ENCODE assay signal across 2 cellular contexts in genomic region chr22:39530692-39531331, GRCh38.
TF ChIP-seq lines count a peak whose summit lies in the region.

No MANE protein-coding gene starts in this region.

TF ChIP-seq in A549, 52 proteins besides CTCF, POLR2A, EP300 and RAD21:
- no peak for TF ChIP-seq FOSB (CRISPR knock-in tag; IDR thresholded peaks at IDR 0.05)
- TF ChIP-seq MYC (IDR thresholded peaks at IDR 0.05; ENCODE audit: borderline replicate concordance, low read length), result no peak
- no peak for TF ChIP-seq RCOR1 (IDR thresholded peaks at IDR 0.05; ENCODE audit: low read depth, low read length)
- TF ChIP-seq NR3C1 (IDR thresholded peaks at IDR 0.05), result no peak
- no peak for TF ChIP-seq TFCP2L1 (CRISPR knock-in tag; IDR thresholded peaks at IDR 0.05)
- TF ChIP-seq KDM1A (IDR thresholded peaks at IDR 0.05; ENCODE audit: low read depth), result no peak
- TF ChIP-seq BHLHE40 (IDR thresholded peaks at IDR 0.05; ENCODE audit: low read depth, low read length), result no peak
- TF ChIP-seq HOXA7 (CRISPR knock-in tag; IDR thresholded peaks at IDR 0.05), result no peak
- no peak for TF ChIP-seq CBX8 (IDR thresholded peaks at IDR 0.05)
- TF ChIP-seq HMGXB4 (CRISPR knock-in tag; IDR thresholded peaks at IDR 0.05; ENCODE audit: borderline replicate concordance), result no peak
- no peak for TF ChIP-seq GATA3 (IDR thresholded peaks at IDR 0.05; ENCODE audit: borderline replicate concordance)
- no peak for TF ChIP-seq HES2 (IDR thresholded peaks at IDR 0.05)
- no peak for TF ChIP-seq ESRRA (IDR thresholded peaks at IDR 0.05; ENCODE audit: borderline replicate concordance, low read length)
- TF ChIP-seq BCL3 (IDR thresholded peaks at IDR 0.05), result no peak
- TF ChIP-seq JUN (IDR thresholded peaks at IDR 0.05), result no peak
- TF ChIP-seq RARB (CRISPR knock-in tag; IDR thresholded peaks at IDR 0.05), result no peak
- no peak for TF ChIP-seq HDAC2 (IDR thresholded peaks at IDR 0.05)
- TF ChIP-seq CHD4 (IDR thresholded peaks at IDR 0.05; ENCODE audit: borderline replicate concordance), result no peak
- no peak for TF ChIP-seq EHF (CRISPR knock-in tag; IDR thresholded peaks at IDR 0.05)
- no peak for TF ChIP-seq USF2 (IDR thresholded peaks at IDR 0.05)

TF ChIP-seq in endothelial cell of umbilical vein, 7 proteins besides CTCF, POLR2A, EP300 and RAD21:
- no peak for TF ChIP-seq FOS (IDR thresholded peaks at IDR 0.05; ENCODE audit: borderline replicate concordance, insufficient read depth, low read length)
- peak; percentile 16 for TF ChIP-seq POLR2AphosphoS5 (IDR thresholded peaks at IDR 0.05; ENCODE audit: insufficient read depth, low read depth, low read length)
